In genomic region chr2:127086800-127087737, GRCh38 we compare ENCODE assay signal across 8 cellular contexts. TPM values are rescaled to one million over a fixed set of nuclear protein-coding genes. Genes with fewer than 3 reads are reported as not detected.
DNase-seq lines count a peak whose midpoint lies in the region; ATAC-seq and TF ChIP-seq lines count a peak whose summit lies in the region.

No MANE protein-coding gene starts in this region.

- no peaks in the 10 kb centered on the region for H3K27me3 ChIP-seq in MG63

- H3K4me3 Mint-ChIP-seq in effector memory CD8-positive, alpha-beta T cell = peak overlapping the region; percentile 36 to 38
- peak overlapping the region; percentile 65 to 97 (median 84) for H3K4me3 Mint-ChIP-seq in naive B cell

- peak overlapping the region; percentile 98 for H3K27ac Mint-ChIP-seq in effector memory CD8-positive, alpha-beta T cell
- peak overlapping the region; percentile 85 to 98 (median 94) for H3K27ac Mint-ChIP-seq in naive B cell

- H3K36me3 Mint-ChIP-seq in effector memory CD8-positive, alpha-beta T cell (ENCODE audit: insufficient read depth) = peaks cover 15% of the 10 kb centered on the region
- no peaks in the 10 kb centered on the region for H3K36me3 Mint-ChIP-seq in naive B cell

- DNase-seq in GM13977 (ENCODE audit: low spot score) (peak; percentile 87), NOMO-1 treated with DMSO at 0.1 percent for 48 hours (lab: John Stamatoyannopoulos, UW; ENCODE audit: unreplicated experiment) (peak; percentile 79), naive B cell (peak; percentile 62), MG63 (no peak), NCI-H1436 (lab: John Stamatoyannopoulos, UW) (no peak), HuH-7 (ENCODE audit: low spot score) (no peak)
- DNase-seq in effector memory CD8-positive, alpha-beta T cell = no peak

- in situ Hi-C loops in GM13977 (cut with MboI; ENCODE audit: low pct_unique_long_range_greater_than_20kb, low sequenced_read_pairs, unreplicated experiment) = no loop called here

- TF ChIP-seq CTCF in GM13977 (IDR thresholded peaks at IDR 0.05; ENCODE audit: extremely low read depth, insufficient read depth, missing control alignments) = no peak

- peaks cover 41 to 45% of the 10 kb centered on the region in 2 donors for H3K4me1 Mint-ChIP-seq in effector memory CD8-positive, alpha-beta T cell (ENCODE audit: low read depth in 2 of 2)
- peaks cover 54 to 70% (median 57%) of the 10 kb centered on the region in 3 donors for H3K4me1 Mint-ChIP-seq in naive B cell

- H3K4me3 ChIP-seq in MG63 = no peak overlapping the region

- H3K9me3 Mint-ChIP-seq in effector memory CD8-positive, alpha-beta T cell = no peaks in the 10 kb centered on the region
- H3K9me3 Mint-ChIP-seq in naive B cell = no peaks in the 10 kb centered on the region

- H3K9me3 ChIP-seq in MG63 = no peaks in the 10 kb centered on the region

- ATAC-seq in HG02610 (IDR thresholded peaks at IDR 0.05; ENCODE audit: unreplicated experiment) (peak; percentile 56), naive B cell (ENCODE audit: low read depth in 2 of 2) (peak; percentile 27 to 45)
- ATAC-seq in effector memory CD8-positive, alpha-beta T cell (replicated peaks) = no peak

- H3K36me3 ChIP-seq in MG63 = no peaks in the 10 kb centered on the region

- H3K27me3 Mint-ChIP-seq in effector memory CD8-positive, alpha-beta T cell = no peaks in the 10 kb centered on the region
- H3K27me3 Mint-ChIP-seq in naive B cell = peaks cover 0 to 12% (median 11%) of the 10 kb centered on the region in 3 donors

RNA-seq across cellular contexts. Expression of gene BIN1, which starts 19.9 kb away (rescaled TPM):
- 100 to 1,000 TPM; 103 to 150 (median 124) TPM for polyA plus RNA-seq in naive B cell (ENCODE audit: low read depth in 6 of 6)
- 33.7 and 50.8 TPM in 2 replicates for total RNA-seq in MG63 (2014; rRNA removed; shearing (Covaris generic); ENCODE audit: low replicate concordance)

Comparison
In these comparisons a context has a peak if more than half of its experiments do, and no peak if none do; other contexts are left out.
1. DNase-seq: peak in GM13977 (single experiment), NOMO-1 treated with DMSO at 0.1 percent for 48 hours (single experiment) and naive B cell (single experiment); none in effector memory CD8-positive, alpha-beta T cell (0 of 3), MG63 (single experiment), NCI-H1436 (single experiment) and HuH-7 (single experiment).